ENCODE assay signal across 8 cellular contexts in the genomic region with DNA sequence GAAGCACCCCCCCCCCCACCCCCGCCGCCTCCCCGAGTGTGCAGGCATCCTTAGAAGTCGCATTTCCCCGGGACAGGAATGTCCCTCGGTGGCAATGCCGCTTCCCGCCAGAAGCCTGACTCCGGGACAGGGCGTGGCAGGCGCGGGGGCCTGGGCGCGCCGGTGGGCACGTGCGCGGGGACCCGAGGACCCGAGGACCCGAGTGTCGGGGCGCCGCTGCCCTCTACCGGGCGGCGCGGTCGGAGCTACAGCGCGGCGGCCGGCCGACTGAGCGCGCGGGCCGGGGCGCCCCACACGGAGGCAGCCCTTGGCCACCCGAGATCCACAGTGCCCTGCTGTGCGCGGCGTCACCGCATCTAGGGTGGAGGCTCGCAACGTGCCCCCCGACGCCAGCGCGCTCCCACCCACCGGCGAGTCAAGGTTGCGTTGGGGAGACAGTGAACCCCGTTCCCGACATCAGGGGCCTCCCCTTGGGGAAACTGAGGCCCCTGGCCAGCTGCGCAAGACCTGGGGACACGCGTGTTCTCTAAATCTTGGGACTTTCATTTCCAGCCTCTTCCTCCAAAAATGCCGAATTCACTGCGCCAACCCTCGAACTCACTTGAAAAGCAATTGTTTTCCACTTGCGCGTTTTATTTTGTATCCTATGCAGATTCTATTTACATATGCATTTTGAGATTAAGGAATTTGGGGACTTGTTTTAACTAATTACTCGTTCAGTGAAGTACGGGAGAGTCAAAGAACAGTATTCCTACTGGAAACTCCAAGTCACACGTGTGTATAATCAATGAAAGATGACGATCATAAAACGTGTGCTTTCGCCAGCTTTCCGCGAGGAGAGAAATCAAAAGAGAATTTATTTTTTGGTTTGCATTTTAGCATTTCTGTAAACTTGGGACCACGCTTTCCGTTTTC. TPM values are rescaled to one million over a fixed set of nuclear protein-coding genes. Genes with fewer than 3 reads are reported as not detected.
A peak's percentile ranks its signal among the peaks of the same experiment; 100 is the strongest.
DNase-seq lines count a peak whose midpoint lies in the region; ATAC-seq and TF ChIP-seq lines count a peak whose summit lies in the region.

No MANE protein-coding gene starts in this region.

- peak overlapping the region; percentile 93 for H3K9ac ChIP-seq in Karpas-422 (ENCODE audit: low read length)

- no peaks in the 10 kb centered on the region for H4K20me1 ChIP-seq in Karpas-422 (ENCODE audit: insufficient read depth, low read depth, low read length)

- H3K4me2 ChIP-seq in Karpas-422 (ENCODE audit: low read depth, low read length, poor library complexity, severe bottlenecking), result peak overlapping the region; percentile 74

- DNase-seq in NCI-H82 (lab: John Stamatoyannopoulos, UW) (peak; percentile 73), NCI-H82 treated with DMSO at 0.1 percent for 48 hours (lab: John Stamatoyannopoulos, UW; ENCODE audit: unreplicated experiment) (no peak), Karpas-422 (peak; percentile 86), T-helper 2 cell (peak; percentile 32 to 63 (median 43)), body of pancreas (peak; percentile 67 to 79 (median 68)), sigmoid colon (peak; percentile 77)

- H3K27me3 ChIP-seq in Karpas-422 (ENCODE audit: low read length), result no peaks in the 10 kb centered on the region
- peaks cover 0 to 3% of the 10 kb centered on the region in 2 donors for H3K27me3 ChIP-seq in body of pancreas
- no peaks in the 10 kb centered on the region for H3K27me3 ChIP-seq in sigmoid colon

- peaks cover 24% of the 10 kb centered on the region for H3K79me2 ChIP-seq in Karpas-422 (ENCODE audit: low read length)

- no peak overlapping the region for H2AFZ ChIP-seq in Karpas-422 (ENCODE audit: low read length)

- peak overlapping the region; percentile 77 for H3K4me3 ChIP-seq in Karpas-422 (ENCODE audit: low read length)
- peak overlapping the region; percentile 50 to 67 for H3K4me3 ChIP-seq in body of pancreas
- peak overlapping the region; percentile 43 for H3K4me3 ChIP-seq in iPS-11a (ENCODE audit: low read depth, low read length)
- H3K4me3 ChIP-seq in sigmoid colon, result peak overlapping the region; percentile 62 to 96 (median 79)

- no peaks in the 10 kb centered on the region for H3K9me3 ChIP-seq in Karpas-422 (ENCODE audit: low read length)
- no peaks in the 10 kb centered on the region for H3K9me3 ChIP-seq in body of pancreas
- no peaks in the 10 kb centered on the region for H3K9me3 ChIP-seq in sigmoid colon

- ATAC-seq in body of pancreas, result peak; percentile 55
- ATAC-seq in HG03139 (IDR thresholded peaks at IDR 0.05; ENCODE audit: unreplicated experiment), result no peak

- H3K9me2 ChIP-seq in Karpas-422 (replicated peaks; ENCODE audit: insufficient read depth, low read length), result no peaks in the 10 kb centered on the region

- intact Hi-C loops in body of pancreas (cut with DNase I), result loop anchor here (5.0 kb wide), 1 partner anchor 122 kb away; no protein-coding TSS in a partner anchor
- intact Hi-C loops in sigmoid colon (cut with DNase I), result loop anchor here (1.0 to 5.0 kb wide), 5 partner anchors 68 to 422 kb away; no protein-coding TSS in a partner anchor

- H3K36me3 ChIP-seq in Karpas-422 (ENCODE audit: insufficient read depth, low read length) (no peaks in the 10 kb centered on the region), body of pancreas (replicated peaks in 1 of 2; ENCODE audit: insufficient read depth in 1 of 2, low read depth in 2 of 2) (no peaks in the 10 kb centered on the region), sigmoid colon (no peaks in the 10 kb centered on the region)

- TF ChIP-seq EP300 in sigmoid colon (IDR thresholded peaks at IDR 0.05), result no peak

- TF ChIP-seq POLR2A in body of pancreas (IDR thresholded peaks at IDR 0.05) (peak in 1 of 3 donors; percentile 19), sigmoid colon (IDR thresholded peaks at IDR 0.05) (no peak)

- H3K27ac ChIP-seq in Karpas-422 (ENCODE audit: low read length) (peak overlapping the region; percentile 95), body of pancreas (peak overlapping the region; percentile 77 to 83 (median 82)), sigmoid colon (peak overlapping the region; percentile 79 to 87 (median 85))

- 0 to 1% methylated on average over 20 to 58 of the region's 74 CpGs for WGBS in body of pancreas, 2 donors
- 0% methylated on average over 74 of the region's 74 CpGs for WGBS in sigmoid colon, 2 donors

- peaks cover 47% of the 10 kb centered on the region for H3K4me1 ChIP-seq in Karpas-422 (ENCODE audit: low read length)
- peaks cover 20% of the 10 kb centered on the region for H3K4me1 ChIP-seq in body of pancreas
- peaks cover 4 to 36% (median 24%) of the 10 kb centered on the region in 4 donors for H3K4me1 ChIP-seq in sigmoid colon

- TF ChIP-seq CTCF in body of pancreas (IDR thresholded peaks at IDR 0.05) (peak in 6 of 7 experiments; percentile 8 to 81 (median 60)), sigmoid colon (IDR thresholded peaks at IDR 0.05) (peak in 2 of 4 experiments; percentile 13 to 73)

RNA-seq across cellular contexts. Expression of a gene that starts 3.1 kb away (rescaled TPM):
- total RNA-seq in Karpas-422 (2014; rRNA removed; shearing (Covaris generic); ENCODE audit: low replicate concordance), result 92.4 and 109 TPM in 2 replicates
- total RNA-seq in body of pancreas (10 to 100 TPM; 42.0 to 47.5 TPM), sigmoid colon (100 to 1,000 TPM in 2 of 4 donors, 10 to 100 TPM in 2; 47.4 to 127 (median 79.0) TPM)
- polyA plus RNA-seq in sigmoid colon, result 10 to 100 TPM; 46.7 to 49.9 (median 47.2) TPM
